In genomic region chr11:11944444-11944843, GRCh38 we compare ENCODE assay signal across 24 cellular contexts.
DNase-seq lines count a peak whose midpoint lies in the region; ATAC-seq and TF ChIP-seq lines count a peak whose summit lies in the region.
"Had no signal": no experiment of that assay in that cellular context is flagged by ENCODE, and none has a peak within 500 bp of the region (broad histone marks: within the 10 kb centered on the region; RNA-seq: fewer than 3 reads in every experiment).

No MANE protein-coding gene starts in this region.

- H3K4me3 ChIP-seq in GM23248: no peak overlapping the region
- H3K4me3 ChIP-seq in choroid plexus epithelial cell (ENCODE audit: low read depth, low read length): no peak overlapping the region
- no peak overlapping the region for H3K4me3 ChIP-seq in gastrocnemius medialis
- H3K4me3 ChIP-seq: BLaER1, K562, Peyer's patch, SJSA1 had no signal

- ATAC-seq in gastrocnemius medialis (peak; percentile 85 to 95), HG03039 (IDR thresholded peaks at IDR 0.05; ENCODE audit: unreplicated experiment) (no peak)
- ATAC-seq: K562 had no signal

- H3K9ac ChIP-seq in GM23248: no peak overlapping the region
- H3K9ac ChIP-seq: BLaER1 had no signal

- peaks cover 16% of the 10 kb centered on the region for H3K79me2 ChIP-seq in GM23248 (ENCODE audit: insufficient read depth)

- H3K27ac ChIP-seq in GM23248 (no peak overlapping the region), gastrocnemius medialis (peak overlapping the region in 1 of 4 donors; percentile 3)
- H3K27ac ChIP-seq: BLaER1, Peyer's patch, SJSA1 had no signal

- no peaks in the 10 kb centered on the region for H4K20me1 ChIP-seq in GM23248 (ENCODE audit: insufficient read depth)
- H4K20me1 ChIP-seq: BLaER1 had no signal

- H3K9me2 ChIP-seq in GM23248 (ENCODE audit: insufficient read depth): no peaks in the 10 kb centered on the region

- no peak overlapping the region for H2AFZ ChIP-seq in GM23248

- 89 to 91% methylated on average over 5 of the region's 5 CpGs for WGBS in GM23248 (ENCODE audit: low coverage in 1 of 2, low lambda C conversion rate in 2 of 2, missing lambda C conversion rate in 2 of 2), 2 experiments

- H3F3A ChIP-seq in GM23248 (ENCODE audit: insufficient read depth): peaks cover 24% of the 10 kb centered on the region; the same call in 1 of the 2 replicates

- TF ChIP-seq POLR2A in gastrocnemius medialis (IDR thresholded peaks at IDR 0.05): no peak

- H3K27me3 ChIP-seq in GM23248 (replicated peaks; ENCODE audit: insufficient read depth): no peaks in the 10 kb centered on the region
- no peaks in the 10 kb centered on the region for H3K27me3 ChIP-seq in gastrocnemius medialis
- H3K27me3 ChIP-seq: BLaER1, Peyer's patch, SJSA1 had no signal

- H3K4me2 ChIP-seq in GM23248 (ENCODE audit: unreplicated experiment): no peak overlapping the region
- H3K4me2 ChIP-seq: BLaER1 had no signal

- TF ChIP-seq CTCF in choroid plexus epithelial cell (conservative IDR thresholded peaks at IDR 0.05; ENCODE audit: low read depth, low read length) (no peak), gastrocnemius medialis (IDR thresholded peaks at IDR 0.05 in 4 of 5, conservative IDR thresholded peaks at IDR 0.05 in 1 of 5) (no peak)

- in situ Hi-C loops in GM23248 (cut with MboI): loop anchor here (25.0 kb wide), 1 partner anchor 318 kb away; no protein-coding TSS in a partner anchor
- in situ Hi-C loops in gastrocnemius medialis (cut with MboI; ENCODE audit: low sequenced_read_pairs in 4 of 4): loop anchor here in 2 of 4 donors (25.0 kb wide), 2 partner anchors 93 to 343 kb away; no protein-coding TSS in a partner anchor

- H3K9me3 ChIP-seq in GM23248 (ENCODE audit: low read depth) (no peaks in the 10 kb centered on the region), gastrocnemius medialis (no peaks in the 10 kb centered on the region)
- H3K9me3 ChIP-seq: BLaER1, Peyer's patch, SJSA1 had no signal

- DNase-seq in GM23248 (peak; percentile 16), MV-4-11 (lab: John Stamatoyannopoulos, UW) (peak; percentile 9), choroid plexus epithelial cell (ENCODE audit: low read depth) (peak; percentile 8), gastrocnemius medialis (peak in 1 of 2 donors; percentile 20), DMS53 treated with DMSO at 0.1 percent for 48 hours (lab: John Stamatoyannopoulos, UW; ENCODE audit: unreplicated experiment) (no peak), inferior parietal cortex (ENCODE audit: extremely low spot score) (no peak)
- DNase-seq: ACHN; CD4-positive, alpha-beta T cell; COR-L47; DMS79 treated with DMSO at 0.1 percent for 48 hours; H7; HFFc6; NCI-H1048; NCI-H1436; NCI-H187 treated with DMSO at 0.1 percent for 48 hours; NCI-H2107; NCI-H510A; NCI-H748 treated with DMSO at 0.1 percent for 48 hours; NK-92 treated with Interleukin-12 subunit alpha and Interleukin-12 subunit beta, amount 100 ng/mL, for 24 hours; Peyer's patch had no signal

- H3K36me3 ChIP-seq in GM23248 (ENCODE audit: low read depth) (peaks cover 42% of the 10 kb centered on the region), gastrocnemius medialis (peaks cover 0 to 43% of the 10 kb centered on the region in 2 donors)

- H3K4me1 ChIP-seq in GM23248 (ENCODE audit: insufficient read depth) (peaks cover 19% of the 10 kb centered on the region), gastrocnemius medialis (peaks cover 0 to 5% of the 10 kb centered on the region in 2 donors)
- H3K4me1 ChIP-seq: BLaER1, Peyer's patch, SJSA1 had no signal

- intact Hi-C loops in gastrocnemius medialis (cut with DNase I; ENCODE audit: low total_unique reads): no loop called here

Comparison
In these comparisons a context has a peak if more than half of its experiments do, and no peak if none do; other contexts are left out.
1. DNase-seq: peak in GM23248 (single experiment), MV-4-11 (single experiment) and choroid plexus epithelial cell (single experiment); none in DMS53 treated with DMSO at 0.1 percent for 48 hours (single experiment) and inferior parietal cortex (single experiment).